8 cellular contexts compared by ENCODE assay signal in the genomic region with DNA sequence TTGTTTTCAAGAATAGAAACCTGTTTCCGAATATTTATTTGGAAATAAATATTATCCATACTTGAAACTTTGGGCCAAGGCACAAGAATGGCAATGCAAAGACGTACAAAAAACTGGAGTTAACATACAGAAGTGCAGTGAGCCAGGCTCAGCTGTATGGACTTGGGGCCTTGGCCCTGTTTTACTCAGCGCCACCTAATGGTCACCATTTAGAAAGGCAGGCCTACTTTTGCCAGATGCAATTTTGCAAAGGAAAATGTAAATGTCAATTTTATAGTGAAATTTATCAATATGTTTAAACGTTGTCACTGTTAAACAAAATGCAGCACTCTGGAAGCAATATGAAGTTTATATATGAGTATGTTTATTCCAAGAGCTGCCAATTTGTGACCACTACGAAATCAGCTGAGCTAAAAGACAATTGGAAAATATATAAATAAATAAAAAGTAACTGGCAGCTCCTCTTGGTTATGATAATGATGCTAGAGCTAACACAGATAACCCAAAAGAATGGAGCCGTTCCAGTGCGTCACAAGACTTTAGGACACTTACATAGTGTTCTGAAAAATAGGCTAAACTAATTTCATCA.
DNase-seq lines count a peak whose midpoint lies in the region; ATAC-seq and TF ChIP-seq lines count a peak whose summit lies in the region.

No MANE protein-coding gene starts in this region.

- H3K27ac ChIP-seq in body of pancreas (no peak overlapping the region), mesendoderm (ENCODE audit: low read depth, low read length) (no peak overlapping the region)

- H3K79me1 ChIP-seq in mesendoderm (ENCODE audit: low read length): no peaks in the 10 kb centered on the region

- H3K18ac ChIP-seq in mesendoderm (ENCODE audit: low read length): no peak overlapping the region

- H3K23ac ChIP-seq in mesendoderm (ENCODE audit: low read length): no peak overlapping the region

- 46 to 52% methylated on average over 7 of the region's 7 CpGs for WGBS in body of pancreas, 2 donors
- no CpG with 5 or more reads among the region's 7 CpGs for WGBS in mesendoderm (ENCODE audit: extremely low coverage, insufficient coverage, low lambda C conversion rate)

- H4K5ac ChIP-seq in mesendoderm (ENCODE audit: low read length): no peak overlapping the region

- TF ChIP-seq CTCF in GM10266 (IDR thresholded peaks at IDR 0.05; ENCODE audit: control insufficient read depth, insufficient read depth, low read depth, missing control alignments): peak; percentile 72
- TF ChIP-seq CTCF in body of pancreas (IDR thresholded peaks at IDR 0.05): peak; percentile 17 to 65 (median 34)

- no peak overlapping the region for H2BK120ac ChIP-seq in mesendoderm (ENCODE audit: low read depth, low read length)

- H4K8ac ChIP-seq in mesendoderm (ENCODE audit: low read depth, low read length): no peak overlapping the region

- ATAC-seq in HG02798 (IDR thresholded peaks at IDR 0.05; ENCODE audit: poor library complexity, unreplicated experiment): peak; percentile 84
- ATAC-seq in body of pancreas: peak; percentile 48
- ATAC-seq in HG03196 (IDR thresholded peaks at IDR 0.05; ENCODE audit: unreplicated experiment): no peak

- no peaks in the 10 kb centered on the region for H3K36me3 ChIP-seq in body of pancreas (replicated peaks in 1 of 2; ENCODE audit: insufficient read depth in 1 of 2, low read depth in 2 of 2)
- no peaks in the 10 kb centered on the region for H3K36me3 ChIP-seq in mesendoderm (ENCODE audit: control insufficient read depth, insufficient read depth, low read length)

- H3K4ac ChIP-seq in mesendoderm (ENCODE audit: low read depth, low read length): no peak overlapping the region

- H3K9me3 ChIP-seq in body of pancreas: no peaks in the 10 kb centered on the region

- H3K27me3 ChIP-seq in body of pancreas (no peaks in the 10 kb centered on the region), mesendoderm (ENCODE audit: insufficient read depth, low read length, poor library complexity) (no peaks in the 10 kb centered on the region)

- intact Hi-C loops in body of pancreas (cut with DNase I): no loop called here

- no peak overlapping the region for H3K56ac ChIP-seq in mesendoderm (ENCODE audit: low read length)

- no peak for TF ChIP-seq POLR2A in body of pancreas (IDR thresholded peaks at IDR 0.05)

- H3K4me2 ChIP-seq in mesendoderm (ENCODE audit: low read length): no peak overlapping the region

- no peak overlapping the region for H2BK15ac ChIP-seq in mesendoderm (replicated peaks; ENCODE audit: low read depth)

- no peak overlapping the region for H3K9ac ChIP-seq in mesendoderm (ENCODE audit: low read length)

- H3K79me2 ChIP-seq in mesendoderm (ENCODE audit: control insufficient read depth, insufficient read depth, low read length): no peaks in the 10 kb centered on the region

- peak; percentile 25 for DNase-seq in AG20443 (ENCODE audit: low spot score)
- DNase-seq in GM10266 (ENCODE audit: extremely low spot score): peak; percentile 7
- DNase-seq in OCI-M1 (lab: John Stamatoyannopoulos, UW): peak; percentile 69
- DNase-seq in body of pancreas: peak in 1 of 4 donors; percentile 21
- DNase-seq in mesendoderm: peak; percentile 55
- DNase-seq in NCI-H1105 (lab: John Stamatoyannopoulos, UW): no peak

- no peak overlapping the region for H2AK5ac ChIP-seq in mesendoderm (ENCODE audit: low read length)

- H3K4me1 ChIP-seq in body of pancreas (no peaks in the 10 kb centered on the region), mesendoderm (ENCODE audit: control insufficient read depth, low read depth, low read length) (no peaks in the 10 kb centered on the region)

- no peak overlapping the region for H3K4me3 ChIP-seq in body of pancreas
- H3K4me3 ChIP-seq in mesendoderm (ENCODE audit: low read length): no peak overlapping the region

- no peak overlapping the region for H2BK5ac ChIP-seq in mesendoderm (ENCODE audit: low read length)
